10 cellular contexts compared by ENCODE assay signal in genomic region chr1:209106237-209106741, GRCh38.
DNase-seq lines count a peak whose midpoint lies in the region; ATAC-seq and TF ChIP-seq lines count a peak whose summit lies in the region.
"Had no signal": no experiment of that assay in that cellular context is flagged by ENCODE, and none has a peak within 500 bp of the region (broad histone marks: within the 10 kb centered on the region; RNA-seq: fewer than 3 reads in every experiment).

No MANE protein-coding gene starts in this region.

- H3K4me3 Mint-ChIP-seq in brain: peak overlapping the region in 2 of 5 experiments; percentile 41 to 65
- H3K4me3 Mint-ChIP-seq in nephron: peak overlapping the region in 2 of 3 experiments; percentile 3 to 6
- H3K4me3 Mint-ChIP-seq: activated naive CD4-positive, alpha-beta T cell treated with anti-CD3 and anti-CD28 coated beads, Interleukin-2, amount 50 U/mL, for 24 hours had no signal

- TF ChIP-seq CTCF in brain (conservative IDR thresholded peaks at IDR 0.05) (no peak), nephron (IDR thresholded peaks at IDR 0.05; ENCODE audit: unreplicated experiment in 3 of 3) (peak; percentile 10 to 17 (median 13)), omental fat pad (IDR thresholded peaks at IDR 0.05) (no peak)

- H3K9me3 Mint-ChIP-seq in brain (peaks cover 0 to 7% (median 0%) of the 10 kb centered on the region in 5 experiments), nephron (peaks cover 4% of the 10 kb centered on the region)
- H3K9me3 Mint-ChIP-seq: activated naive CD4-positive, alpha-beta T cell treated with anti-CD3 and anti-CD28 coated beads, Interleukin-2, amount 50 U/mL, for 24 hours had no signal

- H3K36me3 Mint-ChIP-seq in brain (no peaks in the 10 kb centered on the region), nephron (ENCODE audit: low read depth) (no peaks in the 10 kb centered on the region)
- H3K36me3 Mint-ChIP-seq: activated naive CD4-positive, alpha-beta T cell treated with anti-CD3 and anti-CD28 coated beads, Interleukin-2, amount 50 U/mL, for 24 hours had no signal

- H3K27me3 Mint-ChIP-seq in brain: no peaks in the 10 kb centered on the region
- peaks cover 4% of the 10 kb centered on the region for H3K27me3 Mint-ChIP-seq in nephron (ENCODE audit: low read depth)
- H3K27me3 Mint-ChIP-seq: activated naive CD4-positive, alpha-beta T cell treated with anti-CD3 and anti-CD28 coated beads, Interleukin-2, amount 50 U/mL, for 24 hours had no signal

- H3K27ac Mint-ChIP-seq in brain: peak overlapping the region; percentile 54 to 97 (median 93)
- peak overlapping the region; percentile 67 to 88 (median 73) for H3K27ac Mint-ChIP-seq in nephron
- H3K27ac Mint-ChIP-seq: activated naive CD4-positive, alpha-beta T cell treated with anti-CD3 and anti-CD28 coated beads, Interleukin-2, amount 50 U/mL, for 24 hours had no signal

- in situ Hi-C loops in G401 (cut with HindIII; ENCODE audit: low sequenced_read_pairs): no loop called here

- ATAC-seq in GM18861 (IDR thresholded peaks at IDR 0.05; ENCODE audit: unreplicated experiment) (no peak), omental fat pad (ENCODE audit: low FRiP score) (no peak)

- H3K4me1 Mint-ChIP-seq in brain: peaks cover 64% of the 10 kb centered on the region
- H3K4me1 Mint-ChIP-seq in nephron: peaks cover 55% of the 10 kb centered on the region
- H3K4me1 Mint-ChIP-seq: activated naive CD4-positive, alpha-beta T cell treated with anti-CD3 and anti-CD28 coated beads, Interleukin-2, amount 50 U/mL, for 24 hours had no signal

- DNase-seq in G401 (ENCODE audit: low spot score) (peak; percentile 94), NCI-H1694 treated with DMSO at 0.1 percent for 48 hours (lab: John Stamatoyannopoulos, UW) (peak; percentile 50), activated gamma-delta T cell (lab: John Stamatoyannopoulos, UW) (no peak), NAMALWA (ENCODE audit: low spot score) (no peak), omental fat pad (ENCODE audit: low spot score) (no peak)
- DNase-seq: KBM-7 had no signal

Comparison
In these comparisons a context has a peak if more than half of its experiments do, and no peak if none do; other contexts are left out.
1. DNase-seq: peak in G401 (single experiment) and NCI-H1694 treated with DMSO at 0.1 percent for 48 hours (single experiment); none in activated gamma-delta T cell (single experiment), NAMALWA (single experiment) and omental fat pad (single experiment).
2. CTCF ChIP-seq: peak in nephron (3 of 3); none in brain (0 of 2) and omental fat pad (0 of 3).